10 cellular contexts compared by ENCODE assay signal in genomic region chr10:69636626-69637550, GRCh38. TPM values are rescaled to one million over a fixed set of nuclear protein-coding genes. Genes with fewer than 3 reads are reported as not detected.
A peak's percentile ranks its signal among the peaks of the same experiment; 100 is the strongest.
DNase-seq lines count a peak whose midpoint lies in the region; ATAC-seq and TF ChIP-seq lines count a peak whose summit lies in the region.
"Had no signal": no experiment of that assay in that cellular context is flagged by ENCODE, and none has a peak within 500 bp of the region (broad histone marks: within the 10 kb centered on the region; RNA-seq: fewer than 3 reads in every experiment).

No MANE protein-coding gene starts in this region.

- TF ChIP-seq POLR2A in heart left ventricle (IDR thresholded peaks at IDR 0.05) = no peak
- TF ChIP-seq POLR2A in transverse colon (IDR thresholded peaks at IDR 0.05) = no peak

- H3K36me3 ChIP-seq in heart left ventricle (no peaks in the 10 kb centered on the region), SJCRH30 (no peaks in the 10 kb centered on the region), transverse colon (no peaks in the 10 kb centered on the region)
- H3K36me3 ChIP-seq: neutrophil had no signal

- 60 to 66% (median 63%) methylated on average over 9 of the region's 9 CpGs for WGBS in heart left ventricle, 4 donors
- 65% methylated on average over 9 of the region's 9 CpGs; no CpG with 5 or more reads in 1 of the 2 donors for WGBS in transverse colon (ENCODE audit: low coverage in 1 of 2), 2 donors

- H3K4me1 ChIP-seq in heart left ventricle = no peaks in the 10 kb centered on the region
- no peaks in the 10 kb centered on the region for H3K4me1 ChIP-seq in SJCRH30
- H3K4me1 ChIP-seq in transverse colon = no peaks in the 10 kb centered on the region

- TF ChIP-seq EP300 in transverse colon (IDR thresholded peaks at IDR 0.05; ENCODE audit: low read depth) = no peak

- intact Hi-C loops in heart left ventricle (cut with DNase I) = loop anchor here (2.0 to 10.0 kb wide), 7 partner anchors 120 to 402 kb away; no protein-coding TSS in a partner anchor
- intact Hi-C loops in Right ventricle myocardium superior (cut with DNase I) = loop anchor here (5.0 kb wide), 1 partner anchor 215 kb away; no protein-coding TSS in a partner anchor
- intact Hi-C loops in transverse colon (cut with DNase I; ENCODE audit: low total_unique reads) = loop anchor here (5.0 kb wide), 1 partner anchor 120 kb away; no protein-coding TSS in a partner anchor

- in situ Hi-C loops in transverse colon (cut with MboI; ENCODE audit: low pct_ligation_motif_present in 1 of 4, low pct_unique_long_range_greater_than_20kb in 1 of 4, low sequenced_read_pairs in 3 of 4) = loop anchor here (5.0 to 25.0 kb wide), 7 partner anchors 120 to 400 kb away; partner anchors contain the start of gene TACR2 (in 3 of the 4)

- H3K27ac ChIP-seq in heart left ventricle (no peak overlapping the region), SJCRH30 (no peak overlapping the region), transverse colon (no peak overlapping the region)
- H3K27ac ChIP-seq: neutrophil had no signal

- H3K4me3 ChIP-seq in heart left ventricle (no peak overlapping the region), SJCRH30 (no peak overlapping the region), fibroblast of pulmonary artery (replicated peaks; ENCODE audit: low read depth, low read length) (no peak overlapping the region), transverse colon (no peak overlapping the region)

- peak in 7 of 12 donors; percentile 10 to 48 (median 21) for TF ChIP-seq CTCF in heart left ventricle (IDR thresholded peaks at IDR 0.05)
- TF ChIP-seq CTCF in fibroblast of pulmonary artery (IDR thresholded peaks at IDR 0.05; ENCODE audit: low read length, missing control alignments) = peak; percentile 30
- peak in 1 of 5 experiments; percentile 7 for TF ChIP-seq CTCF in transverse colon (IDR thresholded peaks at IDR 0.05)

- H3K9me3 ChIP-seq in heart left ventricle = no peaks in the 10 kb centered on the region
- no peaks in the 10 kb centered on the region for H3K9me3 ChIP-seq in SJCRH30 (replicated peaks)
- no peaks in the 10 kb centered on the region for H3K9me3 ChIP-seq in transverse colon
- H3K9me3 ChIP-seq: neutrophil had no signal

- ATAC-seq in heart left ventricle (peak in 2 of 4 donors; percentile 11 to 47), Right ventricle myocardium superior (ENCODE audit: poor library complexity) (no peak), GM21515 (IDR thresholded peaks at IDR 0.05; ENCODE audit: unreplicated experiment) (no peak), HG02852 (IDR thresholded peaks at IDR 0.05; ENCODE audit: unreplicated experiment) (no peak)

- DNase-seq in heart left ventricle (peak in 1 of 5 donors; percentile 17), Right ventricle myocardium superior (no peak), SJCRH30 (peak; percentile 37 to 51), fibroblast of pulmonary artery (ENCODE audit: low read depth) (peak; percentile 10), transverse colon (peak; percentile 16), NCI-H345 (lab: John Stamatoyannopoulos, UW) (no peak)
- DNase-seq: NCI-H187 had no signal

- H3K27me3 ChIP-seq in heart left ventricle (peaks cover 0 to 4% (median 0%) of the 10 kb centered on the region in 9 donors), SJCRH30 (no peaks in the 10 kb centered on the region), transverse colon (no peaks in the 10 kb centered on the region)

RNA-seq across cellular contexts. Expression of gene FAM241B, which starts 6.8 kb away (rescaled TPM):
- total RNA-seq in heart left ventricle = 1 to 10 TPM in 7 of 9 donors, under 1 TPM in 2; 0.64 to 7.8 (median 4.5) TPM
- polyA plus RNA-seq in heart left ventricle = 1 to 10 TPM; 2.7 to 5.3 TPM
- 3.3 TPM for total RNA-seq in Right ventricle myocardium superior
- total RNA-seq in SJCRH30 (2014; rRNA removed; shearing (Covaris generic)) = 0.86 and 1.2 TPM in 2 replicates
- 1 to 10 TPM in 1 of 4 donors, under 1 TPM in 1, not detected in 2; 0.95 to 1.4 TPM for total RNA-seq in transverse colon

Comparison
In these comparisons a context has a peak if more than half of its experiments do, and no peak if none do; other contexts are left out.
1. DNase-seq: peak in SJCRH30 (2 of 2), fibroblast of pulmonary artery (single experiment) and transverse colon (single experiment); none in Right ventricle myocardium superior (single experiment) and NCI-H345 (single experiment).